ENCODE assay signal across 8 cellular contexts in the genomic region with DNA sequence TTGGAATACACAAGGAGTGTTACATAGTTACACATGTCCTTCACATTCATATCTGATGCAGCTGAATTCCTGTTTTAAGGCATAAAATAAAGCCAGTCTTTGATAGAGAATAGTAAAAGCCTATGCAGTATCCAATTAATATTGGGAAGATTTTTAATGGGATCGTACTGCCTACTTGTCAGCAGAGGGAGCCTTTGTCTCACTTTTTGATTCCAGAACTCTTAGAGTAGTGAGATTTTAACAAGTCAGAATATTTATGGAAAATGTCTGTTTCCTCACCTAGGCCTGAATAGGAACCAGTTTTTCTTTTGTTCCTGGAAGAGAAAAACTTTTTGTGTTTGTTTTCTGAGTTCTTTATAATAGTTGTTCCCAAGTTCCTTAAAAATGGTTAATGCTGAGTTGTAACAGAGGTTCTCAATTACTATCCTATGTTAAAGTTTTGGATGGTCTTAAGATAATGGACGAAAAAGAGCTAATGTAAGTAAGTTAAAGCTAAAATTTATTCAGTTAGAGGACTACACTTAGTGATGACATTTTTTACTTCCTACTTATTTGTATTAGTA.
A peak's percentile ranks its signal among the peaks of the same experiment; 100 is the strongest.
DNase-seq lines count a peak whose midpoint lies in the region; ATAC-seq, FAIRE-seq and TF ChIP-seq lines count a peak whose summit lies in the region.

No MANE protein-coding gene starts in this region.

- no peak overlapping the region for H3K4me2 ChIP-seq in GM12878 (ENCODE audit: control insufficient read depth, insufficient read depth)

- H3K27ac ChIP-seq in GM12878 (ENCODE audit: control insufficient read depth, insufficient read depth) (no peak overlapping the region), vagina (no peak overlapping the region)

- H2AFZ ChIP-seq in GM12878 (ENCODE audit: control insufficient read depth, low read depth, low read length) = no peak overlapping the region

- TF ChIP-seq CTCF in AG04449 (IDR thresholded peaks at IDR 0.05; ENCODE audit: insufficient read depth, low read length, missing control alignments) = peak; percentile 46
- peak; percentile 34 to 59 (median 44); a peak in 4 of 6 replicates for TF ChIP-seq CTCF in GM12878 (IDR thresholded peaks at IDR 0.05 in 2 of 3, conservative IDR thresholded peaks at IDR 0.05 in 1 of 3; ENCODE audit: control insufficient read depth in 2 of 3, extremely low read depth in 1 of 3, insufficient read depth in 1 of 3, low read depth in 3 of 3, low read length in 3 of 3)
- TF ChIP-seq CTCF in vagina (IDR thresholded peaks at IDR 0.05) = peak; percentile 30 to 58 (median 46)

- H3K9ac ChIP-seq in GM12878 (ENCODE audit: control insufficient read depth, insufficient read depth, low read length) = no peak overlapping the region

- RAD21 ChIA-PET in GM12878 (lab: Charles Lee; ENCODE audit: unreplicated experiment) = interaction anchor here (1.0 to 1.5 kb wide), 4 partner anchors 11 to 690 kb away, joined by 3 to 5 read pairs (median 4); no protein-coding TSS in a partner anchor

- H3K36me3 ChIP-seq in GM12878 (ENCODE audit: control insufficient read depth in 2 of 2, insufficient read depth in 2 of 2, low read length in 1 of 2) (no peaks in the 10 kb centered on the region), vagina (no peaks in the 10 kb centered on the region)

- CTCF ChIA-PET in AG04449 (lab: Yijun Ruan, JAX) = interaction anchor here (0.5 to 2.8 kb wide), 56 partner anchors 10 to 1077 kb away, joined by 3 to 53 read pairs (median 4); partner anchors contain the start of gene BMPER
- CTCF ChIA-PET in GM12878 (lab: Yijun Ruan, JAX) = interaction anchor here (0.7 to 2.8 kb wide), 12 partner anchors 10 to 689 kb away, joined by 3 to 10 read pairs (median 3); no protein-coding TSS in a partner anchor

- intact Hi-C loops in GM12878 (cut with micrococcal nuclease; ENCODE audit: unreplicated experiment) = loop anchor here (1.0 to 10.0 kb wide), 5 partner anchors 181 to 689 kb away; no protein-coding TSS in a partner anchor
- intact Hi-C loops in vagina (cut with DNase I) = no loop called here

- H3K27me3 ChIP-seq in GM12878 (replicated peaks in 1 of 2; ENCODE audit: control insufficient read depth in 2 of 2, insufficient read depth in 2 of 2, low read length in 1 of 2) = no peaks in the 10 kb centered on the region
- no peaks in the 10 kb centered on the region for H3K27me3 ChIP-seq in vagina

- H3K9me3 ChIP-seq in GM12878 (replicated peaks; ENCODE audit: control insufficient read depth, insufficient read depth, low read length) = no peaks in the 10 kb centered on the region
- no peaks in the 10 kb centered on the region for H3K9me3 ChIP-seq in vagina

- no peaks in the 10 kb centered on the region for H4K20me1 ChIP-seq in GM12878 (ENCODE audit: control insufficient read depth, insufficient read depth)

- no peaks in the 10 kb centered on the region for H3K79me2 ChIP-seq in GM12878 (ENCODE audit: control insufficient read depth, insufficient read depth, low read length)

- 2% methylated on average over 2 of the region's 2 CpGs for WGBS in GM12878 (ENCODE audit: insufficient coverage, insufficient replicate concordance, low lambda C conversion rate, missing lambda C conversion rate)

- BruUV-seq in GM12878 (replicated peaks; lab: Mats Ljungman, UMichigan) = no TSS peak

- SMC1A ChIA-PET in GM12878 (lab: Charles Lee; ENCODE audit: uncharacterized antibody, unreplicated experiment) = interaction anchor here (0.6 to 1.9 kb wide), 8 partner anchors 10 to 845 kb away, joined by 3 to 10 read pairs (median 4); no protein-coding TSS in a partner anchor

- DNase-seq in AG04449 (ENCODE audit: low read depth, low spot score) (no peak), NCI-H2196 treated with DMSO at 0.1 percent for 48 hours (lab: John Stamatoyannopoulos, UW; ENCODE audit: unreplicated experiment) (peak; percentile 20), GM12878 (ENCODE audit: low read depth, low spot score) (no peak), kidney tubule cell (ENCODE audit: low spot score) (peak; percentile 61), vagina (ENCODE audit: extremely low spot score in 2 of 2) (no peak), GM19240 (ENCODE audit: insufficient read length, low spot score) (no peak)
- DNase-seq in activated CD4-positive, CD25-positive, alpha-beta regulatory T cell (lab: John Stamatoyannopoulos, UW) = no peak

- TF ChIP-seq RAD21 in GM12878 (IDR thresholded peaks at IDR 0.05; ENCODE audit: insufficient read depth, low read depth, low read length) = peak; percentile 71

- POLR2A ChIA-PET in AG04449 (lab: Yijun Ruan, JAX) = no interaction called here
- POLR2A ChIA-PET in GM12878 (lab: Charles Lee) = no interaction called here

- H3K4me3 ChIP-seq in AG04449 (ENCODE audit: low read depth, low read length) = no peak overlapping the region
- H3K4me3 ChIP-seq in GM12878 = no peak overlapping the region
- no peak overlapping the region for H3K4me3 ChIP-seq in vagina

- no peak for FAIRE-seq in GM12878 (lab: Jason Lieb, UNC)

- TF ChIP-seq EP300 in GM12878 (IDR thresholded peaks at IDR 0.05; ENCODE audit: borderline replicate concordance in 1 of 2, control insufficient read depth in 1 of 2, low read depth in 2 of 2, low read length in 2 of 2) = no peak

- in situ Hi-C loops in GM12878 (cut with MboI) = loop anchor here (10.0 kb wide), 1 partner anchor 691 kb away; no protein-coding TSS in a partner anchor

- TF ChIP-seq POLR2A in GM12878 (IDR thresholded peaks at IDR 0.05; ENCODE audit: low read depth, low read length) = no peak
- no peak for TF ChIP-seq POLR2A in vagina (IDR thresholded peaks at IDR 0.05)

- peak; percentile 60 for ATAC-seq in GM21390 (IDR thresholded peaks at IDR 0.05; ENCODE audit: unreplicated experiment)
- ATAC-seq in GM12878 = peak; percentile 57

- no peaks in the 10 kb centered on the region for H3K4me1 ChIP-seq in GM12878 (ENCODE audit: control insufficient read depth, insufficient read depth, low read length)
- H3K4me1 ChIP-seq in vagina = no peaks in the 10 kb centered on the region

TF ChIP-seq in GM12878, 131 proteins besides CTCF, POLR2A, EP300 and RAD21:
- TF ChIP-seq, protein P1, sequence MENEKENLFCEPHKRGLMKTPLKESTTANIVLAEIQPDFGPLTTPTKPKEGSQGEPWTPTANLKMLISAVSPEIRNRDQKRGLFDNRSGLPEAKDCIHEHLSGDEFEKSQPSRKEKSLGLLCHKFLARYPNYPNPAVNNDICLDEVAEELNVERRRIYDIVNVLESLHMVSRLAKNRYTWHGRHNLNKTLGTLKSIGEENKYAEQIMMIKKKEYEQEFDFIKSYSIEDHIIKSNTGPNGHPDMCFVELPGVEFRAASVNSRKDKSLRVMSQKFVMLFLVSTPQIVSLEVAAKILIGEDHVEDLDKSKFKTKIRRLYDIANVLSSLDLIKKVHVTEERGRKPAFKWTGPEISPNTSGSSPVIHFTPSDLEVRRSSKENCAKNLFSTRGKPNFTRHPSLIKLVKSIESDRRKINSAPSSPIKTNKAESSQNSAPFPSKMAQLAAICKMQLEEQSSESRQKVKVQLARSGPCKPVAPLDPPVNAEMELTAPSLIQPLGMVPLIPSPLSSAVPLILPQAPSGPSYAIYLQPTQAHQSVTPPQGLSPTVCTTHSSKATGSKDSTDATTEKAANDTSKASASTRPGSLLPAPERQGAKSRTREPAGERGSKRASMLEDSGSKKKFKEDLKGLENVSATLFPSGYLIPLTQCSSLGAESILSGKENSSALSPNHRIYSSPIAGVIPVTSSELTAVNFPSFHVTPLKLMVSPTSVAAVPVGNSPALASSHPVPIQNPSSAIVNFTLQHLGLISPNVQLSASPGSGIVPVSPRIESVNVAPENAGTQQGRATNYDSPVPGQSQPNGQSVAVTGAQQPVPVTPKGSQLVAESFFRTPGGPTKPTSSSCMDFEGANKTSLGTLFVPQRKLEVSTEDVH (IDR thresholded peaks at IDR 0.05; ENCODE audit: low read depth, partially characterized antibody) = no peak
- no peak for TF ChIP-seq CHD1 (IDR thresholded peaks at IDR 0.05; ENCODE audit: low read depth, low read length)
- peak; percentile 56; the same call in 1 of the 2 replicates for TF ChIP-seq SMC3 (IDR thresholded peaks at IDR 0.05; ENCODE audit: borderline replicate concordance, low read length)
- no peak for TF ChIP-seq ZBED1 (IDR thresholded peaks at IDR 0.05; ENCODE audit: borderline replicate concordance)
- no peak for TF ChIP-seq WRNIP1 (IDR thresholded peaks at IDR 0.05; ENCODE audit: borderline replicate concordance, low read depth, low read length)

Comparison
In these comparisons a context has a peak if more than half of its experiments do, and no peak if none do; other contexts are left out.
1. DNase-seq: peak in NCI-H2196 treated with DMSO at 0.1 percent for 48 hours (single experiment) and kidney tubule cell (single experiment); none in AG04449 (single experiment), GM12878 (single experiment), vagina (0 of 2), GM19240 (single experiment) and activated CD4-positive, CD25-positive, alpha-beta regulatory T cell (0 of 4).
2. Peak in every context shown above with its lines, with median percentiles within 50 percentile points of each other: CTCF ChIP-seq.